In the genomic region with DNA sequence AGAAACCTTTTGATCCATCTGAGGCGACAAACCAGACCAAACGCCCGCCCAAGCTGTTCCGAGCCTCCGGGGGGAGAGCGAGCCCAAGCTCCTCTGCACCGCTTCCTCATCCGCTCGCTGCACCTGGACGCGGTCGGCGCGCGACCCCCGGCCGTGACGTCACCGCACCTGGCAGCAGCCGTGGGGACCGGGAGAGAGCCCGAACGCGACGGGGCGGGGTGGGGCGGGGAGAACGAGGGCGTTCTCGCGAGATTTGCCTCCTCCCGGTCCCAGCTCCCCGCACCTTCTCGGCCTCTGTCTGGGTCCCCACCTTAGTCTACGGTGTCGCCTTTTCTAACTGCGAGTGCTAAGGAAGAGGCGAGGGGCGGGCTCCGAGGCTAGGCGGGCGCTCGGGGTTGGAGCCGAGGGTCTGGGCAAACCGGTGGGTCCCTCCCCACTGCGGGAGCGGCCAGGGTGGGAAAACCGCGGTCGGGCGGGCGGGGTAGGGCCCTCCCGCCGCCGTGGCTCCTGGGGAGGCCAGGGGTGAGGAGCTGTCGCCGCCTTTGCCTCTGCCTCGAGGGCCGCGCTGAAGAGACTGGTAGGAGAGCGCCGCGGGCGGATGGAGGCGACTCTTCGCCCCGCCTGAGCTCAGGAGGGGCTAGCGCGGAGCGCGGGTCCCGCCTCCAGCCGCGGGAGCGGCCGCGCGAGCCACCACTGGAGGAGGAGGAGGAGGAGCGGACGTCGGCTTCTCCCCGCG, we compare ENCODE assay signal across 8 cellular contexts. TPM values are rescaled to one million over a fixed set of nuclear protein-coding genes. Genes with fewer than 3 reads are reported as not detected.
DNase-seq lines count a peak whose midpoint lies in the region; ATAC-seq and TF ChIP-seq lines count a peak whose summit lies in the region.

A gene with protein sequence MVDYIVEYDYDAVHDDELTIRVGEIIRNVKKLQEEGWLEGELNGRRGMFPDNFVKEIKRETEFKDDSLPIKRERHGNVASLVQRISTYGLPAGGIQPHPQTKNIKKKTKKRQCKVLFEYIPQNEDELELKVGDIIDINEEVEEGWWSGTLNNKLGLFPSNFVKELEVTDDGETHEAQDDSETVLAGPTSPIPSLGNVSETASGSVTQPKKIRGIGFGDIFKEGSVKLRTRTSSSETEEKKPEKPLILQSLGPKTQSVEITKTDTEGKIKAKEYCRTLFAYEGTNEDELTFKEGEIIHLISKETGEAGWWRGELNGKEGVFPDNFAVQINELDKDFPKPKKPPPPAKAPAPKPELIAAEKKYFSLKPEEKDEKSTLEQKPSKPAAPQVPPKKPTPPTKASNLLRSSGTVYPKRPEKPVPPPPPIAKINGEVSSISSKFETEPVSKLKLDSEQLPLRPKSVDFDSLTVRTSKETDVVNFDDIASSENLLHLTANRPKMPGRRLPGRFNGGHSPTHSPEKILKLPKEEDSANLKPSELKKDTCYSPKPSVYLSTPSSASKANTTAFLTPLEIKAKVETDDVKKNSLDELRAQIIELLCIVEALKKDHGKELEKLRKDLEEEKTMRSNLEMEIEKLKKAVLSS (plus strand): TSS at position 293 of the 736 bp plus-strand sequence. CDS start 456 bp downstream, outside the sequence.

- DNase-seq in SIG-M5 treated with dmso at 0.1 percent for 504 hours (lab: John Stamatoyannopoulos, UW; ENCODE audit: unreplicated experiment) (peak; percentile 62), SIG-M5 (lab: John Stamatoyannopoulos, UW) (no peak), NCI-H2029 treated with DMSO at 0.1 percent for 48 hours (lab: John Stamatoyannopoulos, UW) (peak; percentile 69), T1000 (lab: John Stamatoyannopoulos, UW) (peak; percentile 75), astrocyte of the hippocampus (ENCODE audit: low read depth, low spot score) (peak; percentile 95), hepatocyte (ENCODE audit: low spot score) (peak; percentile 96), retina (peak; percentile 95)

- H3K9me3 ChIP-seq in hepatocyte (ENCODE audit: low read depth), result no peaks in the 10 kb centered on the region

- peak within 1 kb of the TSS; percentile 100 for H3K27ac ChIP-seq in hepatocyte

- peak; percentile 78 for ATAC-seq in HG03025 (IDR thresholded peaks at IDR 0.05; ENCODE audit: low FRiP score, unreplicated experiment)

- H2AFZ ChIP-seq in hepatocyte, result peak within 1 kb of the TSS; percentile 77

- peak within 1 kb of the TSS; percentile 91 for H3K4me3 ChIP-seq in hepatocyte

- TF ChIP-seq CTCF in hepatocyte (IDR thresholded peaks at IDR 0.05; ENCODE audit: poor library complexity), result peak; percentile 28

- H4K20me1 ChIP-seq in hepatocyte (ENCODE audit: insufficient read depth, poor library complexity, severe bottlenecking), result peaks cover 25% of the 10 kb centered on the region

- H3K36me3 ChIP-seq in hepatocyte (replicated peaks; ENCODE audit: insufficient read depth, low read depth), result no peaks in the 10 kb centered on the region

- H3K4me1 ChIP-seq in hepatocyte (ENCODE audit: insufficient read depth), result peaks cover 4% of the 10 kb centered on the region

- peaks cover 64% of the 10 kb centered on the region for H3K79me2 ChIP-seq in hepatocyte

- WGBS in hepatocyte (ENCODE audit: low lambda C conversion rate, missing lambda C conversion rate), result under 1% methylated on average over 30 of the region's 83 CpGs

- no peaks in the 10 kb centered on the region for H3K9me2 ChIP-seq in hepatocyte (replicated peaks; ENCODE audit: insufficient read depth)

- peak within 1 kb of the TSS; percentile 81 for H3K4me2 ChIP-seq in hepatocyte

- H3K27me3 ChIP-seq in hepatocyte, result no peaks in the 10 kb centered on the region

RNA-seq across cellular contexts. Expression of the gene that starts here (rescaled TPM):
- total RNA-seq in hepatocyte, result 44.4 and 48.0 TPM in 2 replicates
- 13.7 and 19.0 TPM in 2 replicates for polyA plus RNA-seq in hepatocyte
